In genomic region chr15:51841401-51842040, GRCh38 we compare ENCODE assay signal across 2 cellular contexts.
TF ChIP-seq lines count a peak whose summit lies in the region.

No MANE protein-coding gene starts in this region.

TF ChIP-seq in HCT116, 20 proteins besides CTCF, POLR2A, EP300 and RAD21 (continued from another document):
- TF ChIP-seq ZBTB33 (IDR thresholded peaks at IDR 0.05; ENCODE audit: extremely low read depth, insufficient replicate concordance, low read length): no peak
- TF ChIP-seq EZH2phosphoT487 (IDR thresholded peaks at IDR 0.05; ENCODE audit: borderline replicate concordance): no peak
- no peak for TF ChIP-seq YY1 (IDR thresholded peaks at IDR 0.05; ENCODE audit: extremely low read depth, insufficient replicate concordance, low read depth, low read length)
- no peak for TF ChIP-seq CBX3 (IDR thresholded peaks at IDR 0.05; ENCODE audit: low read depth)
- no peak for TF ChIP-seq SIN3A (IDR thresholded peaks at IDR 0.05; ENCODE audit: low read depth)

TF ChIP-seq in HepG2, 621 proteins besides CTCF, POLR2A, EP300 and RAD21 (continued from another document):
- TF ChIP-seq MLX (CRISPR knock-in tag; IDR thresholded peaks at IDR 0.05): no peak
